11 cellular contexts compared by ENCODE assay signal in genomic region chr20:22411568-22412450, GRCh38.
DNase-seq lines count a peak whose midpoint lies in the region; ATAC-seq, FAIRE-seq and TF ChIP-seq lines count a peak whose summit lies in the region.
"Had no signal": no experiment of that assay in that cellular context is flagged by ENCODE, and none has a peak within 500 bp of the region (broad histone marks: within the 10 kb centered on the region; RNA-seq: fewer than 3 reads in every experiment).

No MANE protein-coding gene starts in this region.

- 69 to 72% methylated on average over 13 of the region's 13 CpGs for WGBS in lower leg skin, 2 donors

- H3K79me2 ChIP-seq in astrocyte (ENCODE audit: insufficient read depth, low read length): no peaks in the 10 kb centered on the region

- intact Hi-C loops in lower leg skin (cut with DNase I; ENCODE audit: low total_unique reads): no loop called here

- H3K4me3 Mint-ChIP-seq in astrocyte (ENCODE audit: unreplicated experiment): no peak overlapping the region
- H3K4me3 Mint-ChIP-seq: neural crest cell had no signal

- H3K4me3 ChIP-seq in astrocyte (ENCODE audit: insufficient read depth, low read depth, low read length) (no peak overlapping the region), kidney epithelial cell (ENCODE audit: low read depth, low read length) (no peak overlapping the region), subcutaneous abdominal adipose tissue (ENCODE audit: low read depth in 1 of 5, low read length in 5 of 5) (no peak overlapping the region), lower leg skin (ENCODE audit: low read depth, poor library complexity, severe bottlenecking) (no peak overlapping the region)

- ATAC-seq in GM21737 (IDR thresholded peaks at IDR 0.05; ENCODE audit: unreplicated experiment): no peak

- no peak for TF ChIP-seq POLR2A in lower leg skin (IDR thresholded peaks at IDR 0.05)

- DNase-seq in HT-29 (ENCODE audit: low spot score): peak; percentile 57
- DNase-seq in astrocyte (ENCODE audit: low read depth): peak; percentile 90
- peak; percentile 91 for DNase-seq in kidney epithelial cell (ENCODE audit: low read depth)
- DNase-seq in lower leg skin (ENCODE audit: low spot score in 2 of 2): no peak
- no peak for DNase-seq in T1000 (lab: John Stamatoyannopoulos, UW)
- DNase-seq in NCI-H774 (lab: John Stamatoyannopoulos, UW): no peak
- DNase-seq: NCI-H2107, T-helper 1 cell had no signal

- H3K4me1 ChIP-seq in astrocyte (ENCODE audit: insufficient read depth, low read length): no peaks in the 10 kb centered on the region
- peaks cover 0 to 21% (median 12%) of the 10 kb centered on the region in 5 donors for H3K4me1 ChIP-seq in subcutaneous abdominal adipose tissue (ENCODE audit: control insufficient read depth in 5 of 5, insufficient read depth in 5 of 5, low read length in 5 of 5)

- H3K27ac ChIP-seq in astrocyte (ENCODE audit: low read depth, low read length): no peak overlapping the region
- peak overlapping the region; percentile 4 for H3K27ac ChIP-seq in subcutaneous abdominal adipose tissue (ENCODE audit: low read depth, low read length)

- H3K9me3 ChIP-seq in astrocyte (ENCODE audit: insufficient read depth, low read depth, low read length) (no peaks in the 10 kb centered on the region), subcutaneous abdominal adipose tissue (ENCODE audit: control insufficient read depth in 5 of 5, low read length in 5 of 5) (no peaks in the 10 kb centered on the region)

- H3K4me2 ChIP-seq in astrocyte (ENCODE audit: low read length): no peak overlapping the region

- peak overlapping the region; percentile 85 for H3K27ac Mint-ChIP-seq in astrocyte (ENCODE audit: unreplicated experiment)

- peaks cover 8% of the 10 kb centered on the region for H3K4me1 Mint-ChIP-seq in astrocyte (ENCODE audit: low read depth, unreplicated experiment)

- FAIRE-seq in astrocyte (lab: Jason Lieb, UNC): no peak

- no peaks in the 10 kb centered on the region for H4K20me1 ChIP-seq in astrocyte (ENCODE audit: insufficient read depth, low read length)

- peaks cover 2% of the 10 kb centered on the region for H3K27me3 Mint-ChIP-seq in astrocyte (ENCODE audit: low read depth, unreplicated experiment)

- H2AFZ ChIP-seq in astrocyte (ENCODE audit: low read depth, low read length): no peak overlapping the region

- H3K36me3 Mint-ChIP-seq in astrocyte (ENCODE audit: low read depth, unreplicated experiment): no peaks in the 10 kb centered on the region

- peaks cover 5% of the 10 kb centered on the region for H3K9me3 Mint-ChIP-seq in astrocyte (ENCODE audit: unreplicated experiment)

- TF ChIP-seq CTCF in astrocyte (IDR thresholded peaks at IDR 0.05; ENCODE audit: insufficient read depth, low read depth, low read length) (no peak), kidney epithelial cell (IDR thresholded peaks at IDR 0.05; ENCODE audit: insufficient read depth, low read length, poor library complexity, severe bottlenecking) (no peak), lower leg skin (IDR thresholded peaks at IDR 0.05) (no peak)

- H3K27me3 ChIP-seq in astrocyte (ENCODE audit: insufficient read depth, low read length) (no peaks in the 10 kb centered on the region), kidney epithelial cell (ENCODE audit: control insufficient read depth, insufficient read depth, low read length) (no peaks in the 10 kb centered on the region), subcutaneous abdominal adipose tissue (ENCODE audit: control insufficient read depth in 5 of 5, insufficient read depth in 4 of 5, low read length in 5 of 5) (no peaks in the 10 kb centered on the region)

- H3K9ac ChIP-seq in astrocyte (ENCODE audit: low read length) (no peak overlapping the region), subcutaneous abdominal adipose tissue (ENCODE audit: low read length in 5 of 5) (no peak overlapping the region)

- H3K36me3 ChIP-seq in astrocyte (ENCODE audit: insufficient read depth, low read length) (no peaks in the 10 kb centered on the region), kidney epithelial cell (ENCODE audit: control insufficient read depth, insufficient read depth, low read length) (no peaks in the 10 kb centered on the region), subcutaneous abdominal adipose tissue (ENCODE audit: control insufficient read depth in 5 of 5, insufficient read depth in 5 of 5, low read length in 5 of 5) (no peaks in the 10 kb centered on the region)

Comparison
In these comparisons a context has a peak if more than half of its experiments do, and no peak if none do; other contexts are left out.
1. DNase-seq: peak in HT-29 (single experiment), astrocyte (single experiment) and kidney epithelial cell (single experiment); none in lower leg skin (0 of 2), T1000 (single experiment) and NCI-H774 (single experiment).